In the genomic region with DNA sequence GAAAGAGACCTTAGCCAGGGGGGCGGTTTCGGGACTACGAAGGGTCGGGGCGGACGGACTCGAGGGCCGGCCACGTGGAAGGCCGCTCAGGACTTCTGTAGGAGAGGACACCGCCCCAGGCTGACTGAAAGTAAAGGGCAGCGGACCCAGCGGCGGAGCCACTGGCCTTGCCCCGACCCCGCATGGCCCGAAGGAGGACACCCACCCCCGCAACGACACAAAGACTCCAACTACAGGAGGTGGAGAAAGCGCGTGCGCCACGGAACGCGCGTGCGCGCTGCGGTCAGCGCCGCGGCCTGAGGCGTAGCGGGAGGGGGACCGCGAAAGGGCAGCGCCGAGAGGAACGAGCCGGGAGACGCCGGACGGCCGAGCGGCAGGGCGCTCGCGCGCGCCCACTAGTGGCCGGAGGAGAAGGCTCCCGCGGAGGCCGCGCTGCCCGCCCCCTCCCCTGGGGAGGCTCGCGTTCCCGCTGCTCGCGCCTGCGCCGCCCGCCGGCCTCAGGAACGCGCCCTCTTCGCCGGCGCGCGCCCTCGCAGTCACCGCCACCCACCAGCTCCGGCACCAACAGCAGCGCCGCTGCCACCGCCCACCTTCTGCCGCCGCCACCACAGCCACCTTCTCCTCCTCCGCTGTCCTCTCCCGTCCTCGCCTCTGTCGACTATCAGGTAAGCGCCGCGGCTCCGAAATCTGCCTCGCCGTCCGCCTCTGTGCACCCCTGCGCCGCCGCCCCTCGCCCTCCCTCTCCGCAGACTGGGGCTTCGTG, we compare ENCODE assay signal across 8 cellular contexts. TPM values are rescaled to one million over a fixed set of nuclear protein-coding genes. Genes with fewer than 3 reads are reported as not detected.
A peak's percentile ranks its signal among the peaks of the same experiment; 100 is the strongest.
DNase-seq lines count a peak whose midpoint lies in the region; ATAC-seq, FAIRE-seq and TF ChIP-seq lines count a peak whose summit lies in the region.

A gene (plus strand): TSS at position 533 of the 763 bp plus-strand sequence. CDS start 67,784 bp downstream, outside the sequence.

- intact Hi-C loops in dendritic cell treated with granulocyte-macrophage colony-stimulating factor and Interleukin-4, amounts not matched to agents 40 ng/mL and 50 ng/mL, for 4 days (cut with micrococcal nuclease) = no loop called here

- H3K4me1 Mint-ChIP-seq in dendritic cell treated with granulocyte-macrophage colony-stimulating factor and Interleukin-4, amounts not matched to agents 40 ng/mL and 50 ng/mL, for 4 days (ENCODE audit: low read depth) = peaks cover 21% of the 10 kb centered on the region

- DNase-seq in GM12891 (ENCODE audit: insufficient read length, low spot score) = peak; percentile 97
- peak; percentile 94 for DNase-seq in NCI-H510A treated with DMSO at 0.1 percent for 48 hours (lab: John Stamatoyannopoulos, UW)
- peak; percentile 66 to 69 for DNase-seq in activated CD4-positive, alpha-beta T cell treated with anti-CD3 and anti-CD28 coated beads, Interleukin-2, amount 50 U/mL, for 24 hours (ENCODE audit: low read depth in 1 of 2, low spot score in 1 of 2)
- DNase-seq in left lobe of liver (ENCODE audit: low spot score) = peak; percentile 93
- DNase-seq in stimulated activated CD4-positive, alpha-beta T cell treated with anti-CD3 and anti-CD28 coated beads, Interleukin-1b, Interleukin-23, amount 100 ng/mL, for 4 hours (ENCODE audit: low read depth in 2 of 2) = peak; percentile 69 to 78

- no peaks in the 10 kb centered on the region for H3K9me3 Mint-ChIP-seq in dendritic cell treated with granulocyte-macrophage colony-stimulating factor and Interleukin-4, amounts not matched to agents 40 ng/mL and 50 ng/mL, for 4 days

- no peaks in the 10 kb centered on the region for H3K36me3 Mint-ChIP-seq in dendritic cell treated with granulocyte-macrophage colony-stimulating factor and Interleukin-4, amounts not matched to agents 40 ng/mL and 50 ng/mL, for 4 days (ENCODE audit: low read depth)

- TF ChIP-seq POLR2A in GM12891 (IDR thresholded peaks at IDR 0.05; ENCODE audit: low read depth, low read length) = no peak

- FAIRE-seq in GM12891 (lab: Jason Lieb, UNC) = peak; percentile 95

- peaks cover 79% of the 10 kb centered on the region for H3K27me3 Mint-ChIP-seq in dendritic cell treated with granulocyte-macrophage colony-stimulating factor and Interleukin-4, amounts not matched to agents 40 ng/mL and 50 ng/mL, for 4 days

- H3K27ac Mint-ChIP-seq in dendritic cell treated with granulocyte-macrophage colony-stimulating factor and Interleukin-4, amounts not matched to agents 40 ng/mL and 50 ng/mL, for 4 days = peak within 1 kb of the TSS; percentile 76

- peak within 1 kb of the TSS; percentile 80 for H3K4me3 Mint-ChIP-seq in dendritic cell treated with granulocyte-macrophage colony-stimulating factor and Interleukin-4, amounts not matched to agents 40 ng/mL and 50 ng/mL, for 4 days

- peak; percentile 67 for ATAC-seq in HG03342 (IDR thresholded peaks at IDR 0.05; ENCODE audit: unreplicated experiment)
- peak; percentile 94 for ATAC-seq in left lobe of liver
- no peak for ATAC-seq in GM19455 (IDR thresholded peaks at IDR 0.05; ENCODE audit: unreplicated experiment)

TF ChIP-seq in GM12891, 5 proteins besides CTCF, POLR2A, EP300 and RAD21:
- no peak for TF ChIP-seq POLR2AphosphoS5 (IDR thresholded peaks at IDR 0.05; ENCODE audit: low read depth, low read length)
- TF ChIP-seq PAX5 (IDR thresholded peaks at IDR 0.05; ENCODE audit: insufficient read depth, low read length, severe bottlenecking) = no peak
- TF ChIP-seq TAF1 (IDR thresholded peaks at IDR 0.05; ENCODE audit: low read depth, low read length) = no peak
- TF ChIP-seq POU2F2 (IDR thresholded peaks at IDR 0.05; ENCODE audit: low read depth, low read length) = no peak
- no peak for TF ChIP-seq SPI1 (IDR thresholded peaks at IDR 0.05; ENCODE audit: low read depth, low read length)

RNA-seq across cellular contexts. Expression of the gene that starts here (rescaled TPM):
- polyA plus RNA-seq in GM12891 (2012; ENCODE audit: low read depth, missing spikeins) = 0.06 TPM
- total RNA-seq in left lobe of liver = 0.83 TPM

Comparison
In these comparisons a context has a peak if more than half of its experiments do, and no peak if none do; other contexts are left out.
1. Peak in DNase-seq and ATAC-seq in left lobe of liver; RNA of the gene not detected or under 1 TPM.